1 cellular context compared by ENCODE assay signal in the genomic region with DNA sequence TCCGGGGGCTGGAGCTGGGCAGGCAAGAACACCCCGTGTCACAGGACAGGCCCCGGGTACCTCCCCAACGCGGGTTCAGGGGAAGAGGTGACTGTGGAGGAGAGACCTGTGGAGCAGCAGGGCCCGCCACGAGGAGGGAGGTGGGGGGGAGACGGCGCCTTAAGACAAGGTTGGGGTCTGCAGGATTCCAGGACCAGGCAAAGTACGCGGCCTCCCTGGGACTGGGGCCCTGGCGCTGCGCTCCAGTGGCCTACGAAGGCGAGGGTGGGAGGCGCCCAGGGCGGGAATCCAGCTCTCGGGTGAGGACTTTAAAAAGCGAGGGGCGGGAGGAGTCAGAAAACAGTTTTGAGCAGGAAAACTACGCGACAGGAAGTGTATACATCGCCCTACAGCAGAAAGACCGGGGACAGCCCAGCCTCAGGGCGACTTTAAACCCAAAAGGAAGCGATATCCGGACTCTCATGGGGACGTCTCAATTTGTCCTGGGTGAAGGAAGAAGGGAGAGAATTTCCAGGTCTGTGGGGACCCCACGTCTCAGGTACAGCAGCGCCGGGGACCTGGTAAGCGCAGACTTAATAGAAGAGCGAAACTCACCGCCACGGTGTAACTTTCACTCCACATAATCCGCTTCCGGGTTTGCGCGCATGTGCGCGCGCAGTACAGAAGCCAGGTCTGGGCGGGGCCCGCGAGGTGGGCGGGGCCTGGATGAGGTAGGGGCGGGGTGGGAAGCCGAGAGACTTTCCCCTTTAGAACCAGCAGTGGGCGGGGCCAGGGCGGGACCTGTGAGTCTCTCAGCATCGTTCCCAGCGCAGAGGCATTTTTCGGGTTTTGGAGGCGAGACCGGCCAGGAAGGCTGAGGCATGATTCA.
TF ChIP-seq lines count a peak whose summit lies in the region.

A gene (minus strand): TSS at position 638 of the 868 bp plus-strand sequence.

TF ChIP-seq in HepG2, 621 proteins besides CTCF, POLR2A, EP300 and RAD21 (continued from another document and continues in another):
- no peak for TF ChIP-seq NFYC (CRISPR knock-in tag; IDR thresholded peaks at IDR 0.05)
- no peak for TF ChIP-seq SP140L (CRISPR knock-in tag; IDR thresholded peaks at IDR 0.05; ENCODE audit: borderline replicate concordance)
- TF ChIP-seq GZF1 (CRISPR knock-in tag; IDR thresholded peaks at IDR 0.05), result no peak
- no peak for TF ChIP-seq MAFF (IDR thresholded peaks at IDR 0.05; ENCODE audit: low read depth, low read length)
- TF ChIP-seq, protein P1, sequence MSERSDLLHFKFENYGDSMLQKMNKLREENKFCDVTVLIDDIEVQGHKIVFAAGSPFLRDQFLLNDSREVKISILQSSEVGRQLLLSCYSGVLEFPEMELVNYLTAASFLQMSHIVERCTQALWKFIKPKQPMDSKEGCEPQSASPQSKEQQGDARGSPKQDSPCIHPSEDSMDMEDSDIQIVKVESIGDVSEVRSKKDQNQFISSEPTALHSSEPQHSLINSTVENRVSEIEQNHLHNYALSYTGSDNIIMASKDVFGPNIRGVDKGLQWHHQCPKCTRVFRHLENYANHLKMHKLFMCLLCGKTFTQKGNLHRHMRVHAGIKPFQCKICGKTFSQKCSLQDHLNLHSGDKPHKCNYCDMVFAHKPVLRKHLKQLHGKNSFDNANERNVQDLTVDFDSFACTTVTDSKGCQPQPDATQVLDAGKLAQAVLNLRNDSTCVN (CRISPR knock-in tag; IDR thresholded peaks at IDR 0.05; ENCODE audit: borderline replicate concordance), result no peak
- TF ChIP-seq, protein P2, sequence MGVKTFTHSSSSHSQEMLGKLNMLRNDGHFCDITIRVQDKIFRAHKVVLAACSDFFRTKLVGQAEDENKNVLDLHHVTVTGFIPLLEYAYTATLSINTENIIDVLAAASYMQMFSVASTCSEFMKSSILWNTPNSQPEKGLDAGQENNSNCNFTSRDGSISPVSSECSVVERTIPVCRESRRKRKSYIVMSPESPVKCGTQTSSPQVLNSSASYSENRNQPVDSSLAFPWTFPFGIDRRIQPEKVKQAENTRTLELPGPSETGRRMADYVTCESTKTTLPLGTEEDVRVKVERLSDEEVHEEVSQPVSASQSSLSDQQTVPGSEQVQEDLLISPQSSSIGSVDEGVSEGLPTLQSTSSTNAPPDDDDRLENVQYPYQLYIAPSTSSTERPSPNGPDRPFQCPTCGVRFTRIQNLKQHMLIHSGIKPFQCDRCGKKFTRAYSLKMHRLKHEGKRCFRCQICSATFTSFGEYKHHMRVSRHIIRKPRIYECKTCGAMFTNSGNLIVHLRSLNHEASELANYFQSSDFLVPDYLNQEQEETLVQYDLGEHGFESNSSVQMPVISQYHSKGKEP (CRISPR knock-in tag; IDR thresholded peaks at IDR 0.05), result no peak
- TF ChIP-seq SIN3B (IDR thresholded peaks at IDR 0.05; ENCODE audit: low read length), result no peak
- no peak for TF ChIP-seq NR2F2 (IDR thresholded peaks at IDR 0.05; ENCODE audit: borderline replicate concordance, low read depth)
- TF ChIP-seq, protein P3, sequence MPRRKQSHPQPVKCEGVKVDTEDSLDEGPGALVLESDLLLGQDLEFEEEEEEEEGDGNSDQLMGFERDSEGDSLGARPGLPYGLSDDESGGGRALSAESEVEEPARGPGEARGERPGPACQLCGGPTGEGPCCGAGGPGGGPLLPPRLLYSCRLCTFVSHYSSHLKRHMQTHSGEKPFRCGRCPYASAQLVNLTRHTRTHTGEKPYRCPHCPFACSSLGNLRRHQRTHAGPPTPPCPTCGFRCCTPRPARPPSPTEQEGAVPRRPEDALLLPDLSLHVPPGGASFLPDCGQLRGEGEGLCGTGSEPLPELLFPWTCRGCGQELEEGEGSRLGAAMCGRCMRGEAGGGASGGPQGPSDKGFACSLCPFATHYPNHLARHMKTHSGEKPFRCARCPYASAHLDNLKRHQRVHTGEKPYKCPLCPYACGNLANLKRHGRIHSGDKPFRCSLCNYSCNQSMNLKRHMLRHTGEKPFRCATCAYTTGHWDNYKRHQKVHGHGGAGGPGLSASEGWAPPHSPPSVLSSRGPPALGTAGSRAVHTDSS (CRISPR knock-in tag; conservative IDR thresholded peaks at IDR 0.05), result no peak
- no peak for TF ChIP-seq ZNF253 (CRISPR knock-in tag; IDR thresholded peaks at IDR 0.05; ENCODE audit: borderline replicate concordance)
- no peak for TF ChIP-seq ZSCAN25 (CRISPR knock-in tag; IDR thresholded peaks at IDR 0.05)
- TF ChIP-seq DMAP1 (CRISPR knock-in tag; IDR thresholded peaks at IDR 0.05), result no peak
- TF ChIP-seq, protein P4, sequence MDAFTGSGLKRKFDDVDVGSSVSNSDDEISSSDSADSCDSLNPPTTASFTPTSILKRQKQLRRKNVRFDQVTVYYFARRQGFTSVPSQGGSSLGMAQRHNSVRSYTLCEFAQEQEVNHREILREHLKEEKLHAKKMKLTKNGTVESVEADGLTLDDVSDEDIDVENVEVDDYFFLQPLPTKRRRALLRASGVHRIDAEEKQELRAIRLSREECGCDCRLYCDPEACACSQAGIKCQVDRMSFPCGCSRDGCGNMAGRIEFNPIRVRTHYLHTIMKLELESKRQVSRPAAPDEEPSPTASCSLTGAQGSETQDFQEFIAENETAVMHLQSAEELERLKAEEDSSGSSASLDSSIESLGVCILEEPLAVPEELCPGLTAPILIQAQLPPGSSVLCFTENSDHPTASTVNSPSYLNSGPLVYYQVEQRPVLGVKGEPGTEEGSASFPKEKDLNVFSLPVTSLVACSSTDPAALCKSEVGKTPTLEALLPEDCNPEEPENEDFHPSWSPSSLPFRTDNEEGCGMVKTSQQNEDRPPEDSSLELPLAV (CRISPR knock-in tag; conservative IDR thresholded peaks at IDR 0.05; ENCODE audit: low read depth), result no peak
- no peak for TF ChIP-seq SRY (CRISPR knock-in tag; IDR thresholded peaks at IDR 0.05)
- TF ChIP-seq, protein P5, sequence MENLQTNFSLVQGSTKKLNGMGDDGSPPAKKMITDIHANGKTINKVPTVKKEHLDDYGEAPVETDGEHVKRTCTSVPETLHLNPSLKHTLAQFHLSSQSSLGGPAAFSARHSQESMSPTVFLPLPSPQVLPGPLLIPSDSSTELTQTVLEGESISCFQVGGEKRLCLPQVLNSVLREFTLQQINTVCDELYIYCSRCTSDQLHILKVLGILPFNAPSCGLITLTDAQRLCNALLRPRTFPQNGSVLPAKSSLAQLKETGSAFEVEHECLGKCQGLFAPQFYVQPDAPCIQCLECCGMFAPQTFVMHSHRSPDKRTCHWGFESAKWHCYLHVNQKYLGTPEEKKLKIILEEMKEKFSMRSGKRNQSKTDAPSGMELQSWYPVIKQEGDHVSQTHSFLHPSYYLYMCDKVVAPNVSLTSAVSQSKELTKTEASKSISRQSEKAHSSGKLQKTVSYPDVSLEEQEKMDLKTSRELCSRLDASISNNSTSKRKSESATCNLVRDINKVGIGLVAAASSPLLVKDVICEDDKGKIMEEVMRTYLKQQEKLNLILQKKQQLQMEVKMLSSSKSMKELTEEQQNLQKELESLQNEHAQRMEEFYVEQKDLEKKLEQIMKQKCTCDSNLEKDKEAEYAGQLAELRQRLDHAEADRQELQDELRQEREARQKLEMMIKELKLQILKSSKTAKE (CRISPR knock-in tag; IDR thresholded peaks at IDR 0.05; ENCODE audit: borderline replicate concordance), result no peak
- peak; percentile 53 for TF ChIP-seq GABPB1 (CRISPR knock-in tag; IDR thresholded peaks at IDR 0.05)
- no peak for TF ChIP-seq ZMAT3 (CRISPR knock-in tag; conservative IDR thresholded peaks at IDR 0.05)
- no peak for TF ChIP-seq JUN (CRISPR knock-in tag; IDR thresholded peaks at IDR 0.05)
- TF ChIP-seq, protein P6, sequence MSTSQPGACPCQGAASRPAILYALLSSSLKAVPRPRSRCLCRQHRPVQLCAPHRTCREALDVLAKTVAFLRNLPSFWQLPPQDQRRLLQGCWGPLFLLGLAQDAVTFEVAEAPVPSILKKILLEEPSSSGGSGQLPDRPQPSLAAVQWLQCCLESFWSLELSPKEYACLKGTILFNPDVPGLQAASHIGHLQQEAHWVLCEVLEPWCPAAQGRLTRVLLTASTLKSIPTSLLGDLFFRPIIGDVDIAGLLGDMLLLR (CRISPR knock-in tag; IDR thresholded peaks at IDR 0.05), result no peak
- TF ChIP-seq CC2D1A (CRISPR knock-in tag; IDR thresholded peaks at IDR 0.05), result no peak
- no peak for TF ChIP-seq ZNF749 (CRISPR knock-in tag; IDR thresholded peaks at IDR 0.05; ENCODE audit: borderline replicate concordance)
- TF ChIP-seq CREM (IDR thresholded peaks at IDR 0.05), result no peak
- no peak for TF ChIP-seq CREM (CRISPR knock-in tag; IDR thresholded peaks at IDR 0.05)
- no peak for TF ChIP-seq ZNF841 (CRISPR knock-in tag; IDR thresholded peaks at IDR 0.05; ENCODE audit: borderline replicate concordance)
- TF ChIP-seq NR2C2 (CRISPR knock-in tag; IDR thresholded peaks at IDR 0.05; ENCODE audit: borderline replicate concordance), result peak; percentile 81
- TF ChIP-seq KMT2A (CRISPR knock-in tag; IDR thresholded peaks at IDR 0.05), result no peak
- no peak for TF ChIP-seq ZNF790 (CRISPR knock-in tag; IDR thresholded peaks at IDR 0.05; ENCODE audit: borderline replicate concordance)
- no peak for TF ChIP-seq ONECUT2 (CRISPR knock-in tag; IDR thresholded peaks at IDR 0.05)
- TF ChIP-seq YEATS2 (CRISPR knock-in tag; IDR thresholded peaks at IDR 0.05; ENCODE audit: borderline replicate concordance), result no peak
- no peak for TF ChIP-seq ZNF33A (CRISPR knock-in tag; IDR thresholded peaks at IDR 0.05; ENCODE audit: borderline replicate concordance)
- no peak for TF ChIP-seq ZNF431 (CRISPR knock-in tag; IDR thresholded peaks at IDR 0.05; ENCODE audit: borderline replicate concordance, low read depth)
- TF ChIP-seq SKI (IDR thresholded peaks at IDR 0.05; ENCODE audit: partially characterized antibody), result no peak
- no peak for TF ChIP-seq MAZ (IDR thresholded peaks at IDR 0.05; ENCODE audit: borderline replicate concordance, low read depth, low read length)
- no peak for TF ChIP-seq MAZ (CRISPR knock-in tag; IDR thresholded peaks at IDR 0.05; ENCODE audit: low read depth)
- no peak for TF ChIP-seq TRIM24 (CRISPR knock-in tag; IDR thresholded peaks at IDR 0.05)
- TF ChIP-seq, protein P7, sequence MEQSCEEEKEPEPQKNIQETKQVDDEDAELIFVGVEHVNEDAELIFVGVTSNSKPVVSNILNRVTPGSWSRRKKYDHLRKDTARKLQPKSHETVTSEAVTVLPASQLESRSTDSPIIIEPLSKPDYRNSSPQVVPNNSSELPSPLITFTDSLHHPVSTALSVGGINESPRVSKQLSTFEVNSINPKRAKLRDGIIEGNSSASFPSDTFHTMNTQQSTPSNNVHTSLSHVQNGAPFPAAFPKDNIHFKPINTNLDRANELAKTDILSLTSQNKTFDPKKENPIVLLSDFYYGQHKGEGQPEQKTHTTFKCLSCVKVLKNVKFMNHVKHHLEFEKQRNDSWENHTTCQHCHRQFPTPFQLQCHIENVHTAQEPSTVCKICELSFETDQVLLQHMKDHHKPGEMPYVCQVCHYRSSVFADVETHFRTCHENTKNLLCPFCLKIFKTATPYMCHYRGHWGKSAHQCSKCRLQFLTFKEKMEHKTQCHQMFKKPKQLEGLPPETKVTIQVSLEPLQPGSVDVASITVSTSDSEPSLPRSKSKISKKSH (CRISPR knock-in tag; IDR thresholded peaks at IDR 0.05; ENCODE audit: borderline replicate concordance), result no peak
- TF ChIP-seq TOPORS (CRISPR knock-in tag; IDR thresholded peaks at IDR 0.05), result no peak
- TF ChIP-seq SNAI1 (CRISPR knock-in tag; IDR thresholded peaks at IDR 0.05; ENCODE audit: borderline replicate concordance), result no peak
- 0 out of 2 replicates have a peak, but pooled peaks have one; percentile 61 for TF ChIP-seq IRF2 (CRISPR knock-in tag; IDR thresholded peaks at IDR 0.05)
- TF ChIP-seq ZNF350 (CRISPR knock-in tag; IDR thresholded peaks at IDR 0.05; ENCODE audit: borderline replicate concordance, low read depth), result 0 out of 2 replicates have a peak, but pooled peaks have one; percentile 52
- 0 out of 2 replicates have a peak, but pooled peaks have one; percentile 61 for TF ChIP-seq ELF4 (CRISPR knock-in tag; IDR thresholded peaks at IDR 0.05; ENCODE audit: borderline replicate concordance)
- peak; percentile 43; the same call in 1 of the 2 replicates for TF ChIP-seq TAF1 (CRISPR knock-in tag; IDR thresholded peaks at IDR 0.05)
- no peak for TF ChIP-seq ZNF577 (CRISPR knock-in tag; IDR thresholded peaks at IDR 0.05; ENCODE audit: borderline replicate concordance, low read depth)
- peak; percentile 94 for TF ChIP-seq ELF1 (CRISPR knock-in tag; IDR thresholded peaks at IDR 0.05)
- TF ChIP-seq LCORL (IDR thresholded peaks at IDR 0.05), result no peak
- no peak for TF ChIP-seq LCORL (CRISPR knock-in tag; IDR thresholded peaks at IDR 0.05)
- TF ChIP-seq, protein P8, sequence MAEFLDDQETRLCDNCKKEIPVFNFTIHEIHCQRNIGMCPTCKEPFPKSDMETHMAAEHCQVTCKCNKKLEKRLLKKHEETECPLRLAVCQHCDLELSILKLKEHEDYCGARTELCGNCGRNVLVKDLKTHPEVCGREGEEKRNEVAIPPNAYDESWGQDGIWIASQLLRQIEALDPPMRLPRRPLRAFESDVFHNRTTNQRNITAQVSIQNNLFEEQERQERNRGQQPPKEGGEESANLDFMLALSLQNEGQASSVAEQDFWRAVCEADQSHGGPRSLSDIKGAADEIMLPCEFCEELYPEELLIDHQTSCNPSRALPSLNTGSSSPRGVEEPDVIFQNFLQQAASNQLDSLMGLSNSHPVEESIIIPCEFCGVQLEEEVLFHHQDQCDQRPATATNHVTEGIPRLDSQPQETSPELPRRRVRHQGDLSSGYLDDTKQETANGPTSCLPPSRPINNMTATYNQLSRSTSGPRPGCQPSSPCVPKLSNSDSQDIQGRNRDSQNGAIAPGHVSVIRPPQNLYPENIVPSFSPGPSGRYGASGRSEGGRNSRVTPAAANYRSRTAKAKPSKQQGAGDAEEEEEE (CRISPR knock-in tag; IDR thresholded peaks at IDR 0.05; ENCODE audit: borderline replicate concordance), result no peak
- TF ChIP-seq PHF8 (CRISPR knock-in tag; IDR thresholded peaks at IDR 0.05), result peak; percentile 66; the same call in 1 of the 2 replicates
- no peak for TF ChIP-seq ZNF83 (CRISPR knock-in tag; IDR thresholded peaks at IDR 0.05; ENCODE audit: borderline replicate concordance)
- TF ChIP-seq HMG20B (CRISPR knock-in tag; conservative IDR thresholded peaks at IDR 0.05), result no peak
- TF ChIP-seq ZNF331 (CRISPR knock-in tag; IDR thresholded peaks at IDR 0.05), result no peak
- TF ChIP-seq ZNF768 (CRISPR knock-in tag; IDR thresholded peaks at IDR 0.05), result 0 out of 2 replicates have a peak, but pooled peaks have one; percentile 25
- no peak for TF ChIP-seq ZNF274 (CRISPR knock-in tag; IDR thresholded peaks at IDR 0.05)
- TF ChIP-seq ZBTB20 (CRISPR knock-in tag; IDR thresholded peaks at IDR 0.05; ENCODE audit: borderline replicate concordance, low read depth), result no peak
- TF ChIP-seq SSRP1 (CRISPR knock-in tag; IDR thresholded peaks at IDR 0.05), result no peak
- no peak for TF ChIP-seq KDM5B (CRISPR knock-in tag; IDR thresholded peaks at IDR 0.05; ENCODE audit: borderline replicate concordance)
- TF ChIP-seq ZNF547 (CRISPR knock-in tag; IDR thresholded peaks at IDR 0.05), result no peak
- TF ChIP-seq SRSF4 (IDR thresholded peaks at IDR 0.05; ENCODE audit: low read depth, low read length, poor library complexity, severe bottlenecking), result no peak
- no peak for TF ChIP-seq ZSCAN9 (CRISPR knock-in tag; IDR thresholded peaks at IDR 0.05; ENCODE audit: borderline replicate concordance)
- TF ChIP-seq NR2F1 (CRISPR knock-in tag; IDR thresholded peaks at IDR 0.05), result no peak
